ENCODE assay signal across 10 cellular contexts in genomic region chr19:4077800-4078683, GRCh38. TPM values are rescaled to one million over a fixed set of nuclear protein-coding genes. Genes with fewer than 3 reads are reported as not detected.
DNase-seq lines count a peak whose midpoint lies in the region; ATAC-seq and TF ChIP-seq lines count a peak whose summit lies in the region.
"Had no signal": no experiment of that assay in that cellular context is flagged by ENCODE, and none has a peak within 500 bp of the region (broad histone marks: within the 10 kb centered on the region; RNA-seq: fewer than 3 reads in every experiment).

No MANE protein-coding gene starts in this region.

- H3K27me3 Mint-ChIP-seq in CD14-positive monocyte (ENCODE audit: low read depth in 3 of 3) (peaks cover 0 to 3% (median 2%) of the 10 kb centered on the region in 3 donors), IgD-negative memory B cell (no peaks in the 10 kb centered on the region)

- H3K9me3 Mint-ChIP-seq in CD14-positive monocyte, result peaks cover 0 to 3% (median 0%) of the 10 kb centered on the region in 7 donors
- no peaks in the 10 kb centered on the region for H3K9me3 Mint-ChIP-seq in IgD-negative memory B cell

- H3K4me1 Mint-ChIP-seq in CD14-positive monocyte, result peaks cover 42% of the 10 kb centered on the region
- H3K4me1 Mint-ChIP-seq in IgD-negative memory B cell, result peaks cover 0 to 6% (median 5%) of the 10 kb centered on the region in 3 donors

- intact Hi-C loops in CD14-positive monocyte (cut with micrococcal nuclease), result no loop called here

- TF ChIP-seq CTCF in CD14-positive monocyte (IDR thresholded peaks at IDR 0.05), result no peak
- no peak for TF ChIP-seq CTCF in cardiac muscle cell (IDR thresholded peaks at IDR 0.05; ENCODE audit: low read depth, low read length)

- ATAC-seq in HG03469 (IDR thresholded peaks at IDR 0.05; ENCODE audit: unreplicated experiment) (no peak), GM21528 (IDR thresholded peaks at IDR 0.05; ENCODE audit: low FRiP score, unreplicated experiment) (no peak)
- ATAC-seq: HCT116 had no signal

- no peak overlapping the region for H3K27ac ChIP-seq in cardiac muscle cell
- H3K27ac ChIP-seq: epithelial cell of prostate had no signal

- H3K4me3 ChIP-seq in cardiac muscle cell (no peak overlapping the region), skeletal muscle cell (ENCODE audit: low read depth, low read length) (peak overlapping the region; percentile 42)

- H3K36me3 ChIP-seq in cardiac muscle cell, result no peaks in the 10 kb centered on the region

- H3K27ac Mint-ChIP-seq in CD14-positive monocyte (peak overlapping the region; percentile 88 to 96 (median 95)), IgD-negative memory B cell (peak overlapping the region; percentile 50 to 86 (median 82))

- H3K36me3 Mint-ChIP-seq in CD14-positive monocyte, result no peaks in the 10 kb centered on the region
- no peaks in the 10 kb centered on the region for H3K36me3 Mint-ChIP-seq in IgD-negative memory B cell

- H3K27me3 ChIP-seq in cardiac muscle cell, result no peaks in the 10 kb centered on the region

- DNase-seq in CD14-positive monocyte (ENCODE audit: low spot score) (no peak), activated T-cell treated with anti-CD3 and anti-CD28 coated beads for 4 hours (peak; percentile 52), cardiac muscle cell (ENCODE audit: low read depth in 1 of 2, low spot score in 1 of 2) (peak; percentile 28 to 60), skeletal muscle cell (ENCODE audit: low read depth) (no peak), NCI-H2171 (lab: John Stamatoyannopoulos, UW) (no peak)

- H3K4me3 Mint-ChIP-seq in CD14-positive monocyte, result peak overlapping the region; percentile 80 to 87
- H3K4me3 Mint-ChIP-seq in IgD-negative memory B cell, result peak overlapping the region; percentile 75 to 95 (median 89)

- H3K4me1 ChIP-seq in cardiac muscle cell (ENCODE audit: low read depth), result peaks cover 2% of the 10 kb centered on the region

- H3K9me3 ChIP-seq in cardiac muscle cell (ENCODE audit: low read depth), result no peaks in the 10 kb centered on the region

RNA-seq across cellular contexts. Expression of gene ZBTB7A, which starts 11.3 kb away (rescaled TPM):
- polyA plus RNA-seq in CD14-positive monocyte (10 to 100 TPM; 18.0 to 20.2 TPM), IgD-negative memory B cell (75.7 TPM), cardiac muscle cell (17.2 and 18.6 TPM in 2 replicates)
- total RNA-seq in cardiac muscle cell, result 14.6 and 20.5 TPM in 2 replicates

RNA-seq across cellular contexts. Expression of gene MAP2K2, which starts 45.9 kb away (rescaled TPM):
- polyA plus RNA-seq in CD14-positive monocyte, result 10 to 100 TPM; 30.5 to 40.2 TPM
- polyA plus RNA-seq in IgD-negative memory B cell, result 69.1 TPM
- total RNA-seq in cardiac muscle cell, result 220 and 240 TPM in 2 replicates
- polyA plus RNA-seq in cardiac muscle cell, result 217 and 219 TPM in 2 replicates

Comparison
In these comparisons a context has a peak if more than half of its experiments do, and no peak if none do; other contexts are left out.
1. DNase-seq: peak in activated T-cell treated with anti-CD3 and anti-CD28 coated beads for 4 hours (single experiment) and cardiac muscle cell (2 of 2); none in CD14-positive monocyte (single experiment), skeletal muscle cell (single experiment) and NCI-H2171 (single experiment).